Comparison of ENCODE assay signal across 8 cellular contexts in genomic region chr11:60905551-60906113, GRCh38. TPM values are rescaled to one million over a fixed set of nuclear protein-coding genes. Genes with fewer than 3 reads are reported as not detected.
A peak's percentile ranks its signal among the peaks of the same experiment; 100 is the strongest.
DNase-seq lines count a peak whose midpoint lies in the region; ATAC-seq and TF ChIP-seq lines count a peak whose summit lies in the region.

No MANE protein-coding gene starts in this region.

- H3K9me3 Mint-ChIP-seq in H9 = peaks cover 3 to 5% of the 10 kb centered on the region in 2 experiments; a peak in 4 of 5 replicates

- peaks cover 26% of the 10 kb centered on the region for H3K27me3 Mint-ChIP-seq in H9 (ENCODE audit: low read depth)

- no peaks in the 10 kb centered on the region for H3K9me3 ChIP-seq in H9 (ENCODE audit: control insufficient read depth, low read depth, low read length)
- H3K9me3 ChIP-seq in WERI-Rb-1 (ENCODE audit: severe bottlenecking) = no peaks in the 10 kb centered on the region
- H3K9me3 ChIP-seq in esophagus squamous epithelium = no peaks in the 10 kb centered on the region

- peak overlapping the region; percentile 77 for H3K4me2 ChIP-seq in H9 (ENCODE audit: insufficient read depth, insufficient read length, low read length)

- peaks cover 24% of the 10 kb centered on the region for H3K27me3 ChIP-seq in ACC112 (ENCODE audit: insufficient read depth, low read length)
- H3K27me3 ChIP-seq in H9 (ENCODE audit: insufficient read depth, low read length) = no peaks in the 10 kb centered on the region; the same call in 1 of the 2 replicates
- no peaks in the 10 kb centered on the region for H3K27me3 ChIP-seq in WERI-Rb-1 (ENCODE audit: insufficient read depth, low read depth, severe bottlenecking)
- no peaks in the 10 kb centered on the region for H3K27me3 ChIP-seq in esophagus squamous epithelium

- peak overlapping the region; percentile 74 for H2AFZ ChIP-seq in ACC112 (ENCODE audit: low read length, unreplicated experiment)
- no peak overlapping the region for H2AFZ ChIP-seq in H9 (ENCODE audit: low read length)

- H2BK20ac ChIP-seq in H9 (ENCODE audit: low read depth, low read length, poor library complexity, severe bottlenecking) = no peak overlapping the region

- H3K36me3 ChIP-seq in ACC112 (ENCODE audit: insufficient read depth, low read length) (peaks cover 4% of the 10 kb centered on the region; the same call in 1 of the 2 replicates), WERI-Rb-1 (peaks cover 35% of the 10 kb centered on the region), esophagus squamous epithelium (peaks cover 19 to 33% (median 23%) of the 10 kb centered on the region in 3 donors)

- H3K27ac Mint-ChIP-seq in H9 = peak overlapping the region in 2 of 3 experiments; percentile 74 to 87; a peak in 5 of 7 replicates

- H2BK5ac ChIP-seq in H9 (ENCODE audit: insufficient read length, low read length) = no peak overlapping the region

- ATAC-seq in omental fat pad (ENCODE audit: low FRiP score) (peak; percentile 85), HG02763 (IDR thresholded peaks at IDR 0.05; ENCODE audit: unreplicated experiment) (no peak)

- no peak overlapping the region for H3K18ac ChIP-seq in H9 (ENCODE audit: insufficient read length, low read depth, low read length)

- H3K23ac ChIP-seq in H9 (ENCODE audit: insufficient read length, low read depth, low read length) = no peak overlapping the region

- H3K79me2 ChIP-seq in ACC112 (ENCODE audit: control insufficient read depth, insufficient read depth, low read length, unreplicated experiment) (peaks cover 38% of the 10 kb centered on the region), H9 (ENCODE audit: insufficient read depth, low read length) (peaks cover 18% of the 10 kb centered on the region; the same call in 1 of the 2 replicates)

- H4K5ac ChIP-seq in H9 (ENCODE audit: insufficient read length, low read depth, low read length) = no peak overlapping the region

- no peak overlapping the region for H3K56ac ChIP-seq in H9 (ENCODE audit: insufficient read length, low read depth, low read length)

- H2BK12ac ChIP-seq in H9 (ENCODE audit: insufficient read length, low read depth, low read length) = no peak overlapping the region

- peaks cover 7 to 21% of the 10 kb centered on the region in 2 experiments for H3K4me1 Mint-ChIP-seq in H9

- no peak overlapping the region for H3T11ph ChIP-seq in H9 (ENCODE audit: low read length)

- intact Hi-C loops in esophagus squamous epithelium (cut with DNase I) = no loop called here

- no peak overlapping the region for H2BK15ac ChIP-seq in H9 (ENCODE audit: low read depth, low read length)

- H3K4me1 ChIP-seq in ACC112 (ENCODE audit: control insufficient read depth, insufficient read depth, low read length, unreplicated experiment) = peaks cover 14% of the 10 kb centered on the region
- H3K4me1 ChIP-seq in H9 (ENCODE audit: insufficient read depth, low read length) = peaks cover 3% of the 10 kb centered on the region; the same call in 1 of the 2 replicates
- peaks cover 12 to 34% (median 21%) of the 10 kb centered on the region in 3 donors for H3K4me1 ChIP-seq in esophagus squamous epithelium

- H3K14ac ChIP-seq in H9 (ENCODE audit: insufficient read depth, low read length) = peak overlapping the region; percentile 58; the same call in 1 of the 2 replicates

- no peak overlapping the region for H2AK5ac ChIP-seq in H9 (ENCODE audit: insufficient read length, low read length)

- peak overlapping the region; percentile 83 for H3K9ac ChIP-seq in H9 (ENCODE audit: extremely low read depth, insufficient read length, low read length)

- no CpG with 5 or more reads among the region's 16 CpGs for WGBS in H9 (ENCODE audit: extremely low coverage, insufficient read length, low lambda C conversion rate)
- WGBS in esophagus squamous epithelium, 2 donors = 2% methylated on average over 16 of the region's 16 CpGs

- no peak overlapping the region for H4K8ac ChIP-seq in H9 (replicated peaks; ENCODE audit: insufficient read length, low read depth, low read length)

- peak overlapping the region; percentile 91 for H3K27ac ChIP-seq in ACC112 (ENCODE audit: low read depth, low read length)
- H3K27ac ChIP-seq in H9 (ENCODE audit: insufficient read length, low read depth, low read length) = no peak overlapping the region
- peak overlapping the region; percentile 94 for H3K27ac ChIP-seq in WERI-Rb-1
- H3K27ac ChIP-seq in esophagus squamous epithelium = peak overlapping the region; percentile 95 to 97 (median 96)

- DNase-seq in H9 = no peak
- no peak for DNase-seq in WERI-Rb-1
- no peak for DNase-seq in esophagus squamous epithelium (lab: John Stamatoyannopoulos, UW)
- DNase-seq in omental fat pad (ENCODE audit: low spot score) = no peak
- DNase-seq in GOT3 (lab: John Stamatoyannopoulos, UW) = no peak
- DNase-seq in putamen (ENCODE audit: low spot score) = no peak

- no peak overlapping the region for H4K91ac ChIP-seq in H9 (ENCODE audit: insufficient read length, low read depth, low read length)

- peaks cover 5% of the 10 kb centered on the region for H3K23me2 ChIP-seq in H9 (ENCODE audit: insufficient read length, low read depth, low read length, poor library complexity, severe bottlenecking)

- no peak overlapping the region for H3K4ac ChIP-seq in H9 (ENCODE audit: low read depth, low read length)

- H2BK120ac ChIP-seq in H9 (ENCODE audit: low read depth, low read length, poor library complexity, severe bottlenecking) = no peak overlapping the region

- peaks cover 16 to 31% (median 27%) of the 10 kb centered on the region in 3 experiments; a peak in 6 of 7 replicates for H3K36me3 Mint-ChIP-seq in H9 (ENCODE audit: insufficient read depth in 1 of 3, low read depth in 3 of 3)

- H3K4me3 ChIP-seq in ACC112 (ENCODE audit: low read depth, low read length) (peak overlapping the region; percentile 95), WERI-Rb-1 (ENCODE audit: low read depth, low read length) (peak overlapping the region; percentile 77), esophagus squamous epithelium (peak overlapping the region; percentile 77 to 98 (median 88))

- no peak for TF ChIP-seq POLR2A in esophagus squamous epithelium (IDR thresholded peaks at IDR 0.05)

- peak overlapping the region; percentile 89 to 93 for H3K4me3 Mint-ChIP-seq in H9

- H3K79me1 ChIP-seq in H9 (ENCODE audit: insufficient read depth, low read depth, low read length, poor library complexity, severe bottlenecking) = peaks cover 5% of the 10 kb centered on the region

- TF ChIP-seq CTCF in H9 (conservative IDR thresholded peaks at IDR 0.05) (no peak), WERI-Rb-1 (IDR thresholded peaks at IDR 0.05; ENCODE audit: low read depth, low read length) (no peak), esophagus squamous epithelium (IDR thresholded peaks at IDR 0.05) (no peak), omental fat pad (IDR thresholded peaks at IDR 0.05) (no peak)

- no peaks in the 10 kb centered on the region for H4K20me1 ChIP-seq in H9 (ENCODE audit: control insufficient read depth, insufficient read depth, insufficient read length)

RNA-seq across cellular contexts. Expression of gene PRPF19, which starts 0.8 kb away (rescaled TPM):
- total RNA-seq in H9 (2021) = 130 and 132 TPM in 2 replicates
- 10 to 100 TPM; 65.0 to 90.2 (median 84.1) TPM for total RNA-seq in esophagus squamous epithelium
- 10 to 100 TPM; 50.3 to 93.9 (median 58.0) TPM for total RNA-seq in omental fat pad

RNA-seq across cellular contexts. Expression of gene TMEM109, which starts 8.3 kb away (rescaled TPM):
- total RNA-seq in H9 (2021) = 36.4 and 38.0 TPM in 2 replicates
- 100 to 1,000 TPM in 1 of 4 donors, 10 to 100 TPM in 3; 66.7 to 115 (median 89.0) TPM for total RNA-seq in esophagus squamous epithelium
- 100 to 1,000 TPM in 1 of 4 donors, 10 to 100 TPM in 3; 79.6 to 150 (median 88.7) TPM for total RNA-seq in omental fat pad

RNA-seq across cellular contexts. Expression of gene TMEM132A, which starts 18.6 kb away (rescaled TPM):
- total RNA-seq in H9 (2021) (84.5 and 95.5 TPM in 2 replicates), esophagus squamous epithelium (10 to 100 TPM; 11.8 to 52.7 (median 17.8) TPM), omental fat pad (10 to 100 TPM in 1 of 4 donors, 1 to 10 TPM in 3; 2.9 to 11.3 (median 6.7) TPM)

RNA-seq across cellular contexts. Expression of gene ZP1, which starts 38.3 kb away (rescaled TPM):
- total RNA-seq in H9 (2021) (not detected in 2 replicates), esophagus squamous epithelium (not detected), omental fat pad (1 to 10 TPM in 2 of 4 donors, not detected in 2; 2.2 to 3.0 TPM)

RNA-seq across cellular contexts. Expression of gene SLC15A3, which starts 46.3 kb away (rescaled TPM):
- 7.0 and 8.1 TPM in 2 replicates for total RNA-seq in H9 (2021)
- total RNA-seq in esophagus squamous epithelium = 10 to 100 TPM in 2 of 4 donors, 1 to 10 TPM in 2; 4.0 to 11.5 (median 7.9) TPM
- total RNA-seq in omental fat pad = 10 to 100 TPM; 17.6 to 56.0 (median 32.3) TPM
